ENCODE assay signal across 11 cellular contexts in the genomic region with DNA sequence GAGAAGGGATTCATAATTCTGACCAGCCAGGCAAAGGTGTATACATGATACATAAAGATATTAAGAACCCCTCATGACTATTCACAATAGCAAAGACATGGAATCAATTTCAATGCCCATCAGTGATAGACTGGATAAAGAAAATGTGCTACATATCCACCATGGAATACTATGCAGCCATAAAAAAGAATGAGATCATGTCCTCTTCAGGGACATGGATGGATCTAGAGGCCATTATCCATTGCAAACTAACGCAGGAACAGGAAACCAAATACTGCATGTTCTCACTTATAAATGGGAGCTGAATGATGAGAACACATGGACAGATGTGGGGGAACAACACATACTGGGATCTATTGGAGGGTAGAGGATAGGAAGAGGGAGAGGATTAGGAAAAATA. TPM values are rescaled to one million over a fixed set of nuclear protein-coding genes. Genes with fewer than 3 reads are reported as not detected.
"Had no signal": no experiment of that assay in that cellular context is flagged by ENCODE, and none has a peak within 500 bp of the region (broad histone marks: within the 10 kb centered on the region; RNA-seq: fewer than 3 reads in every experiment).

No MANE protein-coding gene starts in this region.

- H3K4me3 ChIP-seq: GM23248, GM23338, HAP-1 had no signal

- H2AFZ ChIP-seq: GM23248, GM23338 had no signal

- FAIRE-seq: H1, H54 had no signal

- H3K4me1 ChIP-seq: HAP-1 had no signal

- H3K36me3 ChIP-seq: HAP-1 had no signal

- DNase-seq: GM23248, GOT3, H7, H9, HFFc6 had no signal

- H3K27ac ChIP-seq: GM23248 had no signal

- H3K9me3 ChIP-seq: HAP-1 had no signal

- H3K4me2 ChIP-seq: GM23338 had no signal

- H3K9ac ChIP-seq: GM23248 had no signal

- ATAC-seq: GM23338, HCT116 had no signal

RNA-seq across cellular contexts. Expression of a gene that starts 21.4 kb away (rescaled TPM):
- total RNA-seq: GM23248, H1, H4, H7, HFFc6 had no signal
- polyA plus RNA-seq: GM23248 had no signal
